ENCODE assay signal across 1 cellular context in genomic region chr9:21968331-21969010, GRCh38.
TF ChIP-seq lines count a peak whose summit lies in the region.

No MANE protein-coding gene starts in this region.

TF ChIP-seq in IMR-90, 13 proteins besides CTCF, POLR2A, EP300 and RAD21:
- TF ChIP-seq MXI1 (IDR thresholded peaks at IDR 0.05; ENCODE audit: borderline replicate concordance, low read depth, low read length) (no peak), USF2 (IDR thresholded peaks at IDR 0.05; ENCODE audit: low read depth, low read length) (no peak), MAFK (IDR thresholded peaks at IDR 0.05; ENCODE audit: low read depth, low read length) (no peak), RFX5 (IDR thresholded peaks at IDR 0.05; ENCODE audit: low read depth, low read length) (no peak), CHD1 (IDR thresholded peaks at IDR 0.05; ENCODE audit: low read depth, low read length) (no peak)
